ENCODE assay signal across 19 cellular contexts in the genomic region with DNA sequence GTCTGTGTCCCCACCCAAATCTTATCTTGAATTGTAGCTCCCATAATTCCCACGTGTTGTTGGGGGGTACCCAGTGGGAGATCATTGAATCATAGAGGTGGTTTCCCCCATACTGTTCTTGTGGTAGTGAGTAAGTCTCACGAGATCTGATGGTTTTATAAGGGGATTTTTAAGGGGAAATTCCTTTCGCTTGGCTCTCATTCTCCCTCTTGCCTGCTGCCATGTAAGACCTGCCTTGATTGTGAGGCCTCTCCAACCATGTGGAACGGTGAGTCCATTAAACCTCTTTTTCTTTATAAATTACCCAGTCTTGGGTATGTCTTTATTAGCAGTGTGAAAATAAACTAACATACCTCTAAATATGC. TPM values are rescaled to one million over a fixed set of nuclear protein-coding genes. Genes with fewer than 3 reads are reported as not detected.
"Had no signal": no experiment of that assay in that cellular context is flagged by ENCODE, and none has a peak within 500 bp of the region (broad histone marks: within the 10 kb centered on the region; RNA-seq: fewer than 3 reads in every experiment).

No MANE protein-coding gene starts in this region.

RNA-seq across cellular contexts. Expression of gene SERPINA10, which starts 3.1 kb away (rescaled TPM):
- total RNA-seq: activated CD8-positive, alpha-beta memory T cell treated with anti-CD3 and anti-CD28 coated beads for 36 hours; activated CD8-positive, alpha-beta memory T cell treated with anti-CD3 and anti-CD28 coated beads, Interleukin-2, amount 10 ng/mL, durations not matched to agents 7 days and 5 days; activated CD8-positive, alpha-beta T cell treated with anti-CD3 and anti-CD28 coated beads, Interleukin-2, amount 10 ng/mL, durations not matched to agents 7 days and 5 days; activated naive CD4-positive, alpha-beta T cell treated with anti-CD3 and anti-CD28 coated beads for 36 hours; activated naive CD8-positive, alpha-beta T cell treated with anti-CD3 and anti-CD28 coated beads, Interleukin-2, amount 10 ng/mL, durations not matched to agents 7 days and 5 days; activated T-helper 2 cell treated with anti-CD3 and anti-CD28 coated beads, Interferon-gamma antibody, Interleukin-2, Interleukin-4, amounts not matched to agents 10 μg/mL and 5 μg/mL and 100 μg/mL, durations not matched to agents 14 hours and 24 hours and 36 hours; ascending aorta; breast epithelium; cardiac muscle cell; dermis microvascular lymphatic vessel endothelial cell; endothelial cell of umbilical vein; esophagus squamous epithelium; fibroblast of lung; fibroblast of villous mesenchyme; gastroesophageal sphincter; glomerular endothelial cell; T-helper 1 cell treated with Interleukin-12 subunit alpha and Interleukin-12 subunit beta and Interleukin-4 antibody, amounts not matched to agents 30 ng/mL and 1 ng/mL, for 36 hours; T-helper 2 cell treated with Interferon-gamma antibody and Interleukin-4, amounts not matched to agents 100 ng/mL and 5 ng/mL, for 36 hours had no signal
- polyA plus RNA-seq: endothelial cell of umbilical vein, esophagus, fibroblast of lung had no signal

RNA-seq across cellular contexts. Expression of gene SERPINA6, which starts 27.0 kb away (rescaled TPM):
- total RNA-seq: activated CD8-positive, alpha-beta memory T cell treated with anti-CD3 and anti-CD28 coated beads for 36 hours; activated CD8-positive, alpha-beta memory T cell treated with anti-CD3 and anti-CD28 coated beads, Interleukin-2, amount 10 ng/mL, durations not matched to agents 7 days and 5 days; activated CD8-positive, alpha-beta T cell treated with anti-CD3 and anti-CD28 coated beads, Interleukin-2, amount 10 ng/mL, durations not matched to agents 7 days and 5 days; activated naive CD4-positive, alpha-beta T cell treated with anti-CD3 and anti-CD28 coated beads for 36 hours; activated naive CD8-positive, alpha-beta T cell treated with anti-CD3 and anti-CD28 coated beads, Interleukin-2, amount 10 ng/mL, durations not matched to agents 7 days and 5 days; activated T-helper 2 cell treated with anti-CD3 and anti-CD28 coated beads, Interferon-gamma antibody, Interleukin-2, Interleukin-4, amounts not matched to agents 10 μg/mL and 5 μg/mL and 100 μg/mL, durations not matched to agents 14 hours and 24 hours and 36 hours; ascending aorta; cardiac muscle cell; dermis microvascular lymphatic vessel endothelial cell; endothelial cell of umbilical vein; esophagus squamous epithelium; fibroblast of lung; fibroblast of villous mesenchyme; gastroesophageal sphincter; glomerular endothelial cell; T-helper 1 cell treated with Interleukin-12 subunit alpha and Interleukin-12 subunit beta and Interleukin-4 antibody, amounts not matched to agents 30 ng/mL and 1 ng/mL, for 36 hours; T-helper 2 cell treated with Interferon-gamma antibody and Interleukin-4, amounts not matched to agents 100 ng/mL and 5 ng/mL, for 36 hours had no signal
- polyA plus RNA-seq: endothelial cell of umbilical vein, fibroblast of lung had no signal
